ENCODE assay signal across 23 cellular contexts in the genomic region with DNA sequence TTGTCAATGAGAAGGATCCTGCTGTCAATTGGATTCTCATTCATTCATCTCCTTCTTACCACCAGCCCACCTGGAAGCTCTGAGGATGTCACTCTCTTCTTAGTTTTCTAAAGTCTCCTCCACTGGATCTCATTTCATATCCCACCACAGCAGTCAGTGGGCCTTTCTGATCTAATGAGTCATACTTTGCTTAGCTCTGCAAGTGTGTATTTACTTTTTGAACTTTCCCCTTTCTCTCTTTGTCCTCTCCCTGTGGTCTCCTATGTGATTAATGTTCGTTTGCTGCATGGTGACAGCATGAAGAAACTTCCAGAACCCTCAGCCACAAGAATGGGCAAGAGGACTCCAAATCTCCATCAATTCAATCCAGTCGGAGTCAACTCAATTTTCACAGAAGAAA.
DNase-seq lines count a peak whose midpoint lies in the region; ATAC-seq, FAIRE-seq and TF ChIP-seq lines count a peak whose summit lies in the region.
"Had no signal": no experiment of that assay in that cellular context is flagged by ENCODE, and none has a peak within 500 bp of the region (broad histone marks: within the 10 kb centered on the region; RNA-seq: fewer than 3 reads in every experiment).

No MANE protein-coding gene starts in this region.

- no peak overlapping the region for H2AFZ ChIP-seq in KMS-11 (ENCODE audit: low read depth)
- H2AFZ ChIP-seq in astrocyte (ENCODE audit: low read depth, low read length), result no peak overlapping the region

- DNase-seq in activated T-cell treated with anti-CD3 and anti-CD28 coated beads, Interleukin-2, amount 50 U/mL, for 24 hours, result no peak
- DNase-seq in activated T-cell treated with anti-CD3 and anti-CD28 coated beads, Interleukin-2, amount 50 U/mL, for 1 hour, result no peak
- DNase-seq in astrocyte (ENCODE audit: low read depth) (peak; percentile 27), head of caudate nucleus (no peak), AML-193 (lab: John Stamatoyannopoulos, UW) (no peak)
- no peak for DNase-seq in stimulated activated naive CD8-positive, alpha-beta T cell treated with anti-CD3 and anti-CD28 coated beads, Interleukin-15, Interleukin-2, amounts not matched to agents 100 U/mL and 50 U/mL, for 24 hours
- DNase-seq: activated CD8-positive, alpha-beta memory T cell treated with anti-CD3 and anti-CD28 coated beads, Interleukin-2, amount 50 U/mL, for 48 hours; BE2C; Caco-2; DMS79 treated with DMSO at 0.1 percent for 48 hours; NCI-H187; NCI-H526 treated with DMSO at 0.1 percent for 48 hours; T-helper 17 cell; upper lobe of left lung had no signal

- no peak overlapping the region for H3K27ac ChIP-seq in KMS-11
- H3K27ac ChIP-seq in astrocyte (ENCODE audit: low read depth, low read length), result no peak overlapping the region
- H3K27ac ChIP-seq: SJSA1, upper lobe of left lung had no signal

- H3K9ac ChIP-seq in KMS-11 (no peak overlapping the region), astrocyte (ENCODE audit: low read length) (no peak overlapping the region)

- no peaks in the 10 kb centered on the region for H3K36me3 Mint-ChIP-seq in activated T-cell treated with anti-CD3 and anti-CD28 coated beads, Interleukin-2, amount 50 U/mL, for 24 hours (ENCODE audit: low read depth)
- no peaks in the 10 kb centered on the region for H3K36me3 Mint-ChIP-seq in astrocyte (ENCODE audit: low read depth, unreplicated experiment)

- no peak for TF ChIP-seq CTCF in KMS-11 (conservative IDR thresholded peaks at IDR 0.05; ENCODE audit: low read depth, low read length)
- TF ChIP-seq CTCF in astrocyte (IDR thresholded peaks at IDR 0.05; ENCODE audit: insufficient read depth, low read depth, low read length), result no peak

- H3K4me1 Mint-ChIP-seq in activated T-cell treated with anti-CD3 and anti-CD28 coated beads, Interleukin-2, amount 50 U/mL, for 24 hours (ENCODE audit: low read depth), result peaks cover 19% of the 10 kb centered on the region
- H3K4me1 Mint-ChIP-seq in astrocyte (ENCODE audit: low read depth, unreplicated experiment), result peaks cover 7% of the 10 kb centered on the region
- H3K4me1 Mint-ChIP-seq: central memory CD8-positive, alpha-beta T cell; T-helper 17 cell had no signal

- no peak overlapping the region for H3K4me3 ChIP-seq in KMS-11 (IDR thresholded peaks at IDR 0.05; ENCODE audit: insufficient read depth, low read depth, low read length)
- H3K4me3 ChIP-seq in astrocyte (ENCODE audit: insufficient read depth, low read depth, low read length), result no peak overlapping the region
- H3K4me3 ChIP-seq: GM12878, SJSA1, upper lobe of left lung had no signal

- H3K9me3 ChIP-seq in astrocyte (ENCODE audit: insufficient read depth, low read depth, low read length), result no peaks in the 10 kb centered on the region
- H3K9me3 ChIP-seq: BE2C, Caco-2, SJSA1, upper lobe of left lung had no signal

- H3K4me2 ChIP-seq in KMS-11, result 0 out of 2 replicates have a peak overlapping the region, but pooled peaks have one; percentile 31
- H3K4me2 ChIP-seq in astrocyte (ENCODE audit: low read length), result no peak overlapping the region

- H3K36me3 ChIP-seq in KMS-11 (ENCODE audit: insufficient read depth) (no peaks in the 10 kb centered on the region), astrocyte (ENCODE audit: insufficient read depth, low read length) (no peaks in the 10 kb centered on the region)
- H3K36me3 ChIP-seq: BE2C, SJSA1, upper lobe of left lung had no signal

- H3K27me3 Mint-ChIP-seq in activated T-cell treated with anti-CD3 and anti-CD28 coated beads, Interleukin-2, amount 50 U/mL, for 24 hours, result no peaks in the 10 kb centered on the region
- H3K27me3 Mint-ChIP-seq in astrocyte (ENCODE audit: low read depth, unreplicated experiment), result peaks cover 10% of the 10 kb centered on the region

- intact Hi-C loops in head of caudate nucleus (cut with DNase I), result no loop called here

- H3K4me1 ChIP-seq in KMS-11 (ENCODE audit: low read depth, poor library complexity, severe bottlenecking) (peaks cover 46% of the 10 kb centered on the region), astrocyte (ENCODE audit: insufficient read depth, low read length) (peaks cover 3% of the 10 kb centered on the region)
- H3K4me1 ChIP-seq: BE2C, Caco-2, SJSA1 had no signal

- no peak overlapping the region for H3K4me3 Mint-ChIP-seq in activated T-cell treated with anti-CD3 and anti-CD28 coated beads, Interleukin-2, amount 50 U/mL, for 24 hours
- no peak overlapping the region for H3K4me3 Mint-ChIP-seq in astrocyte (ENCODE audit: unreplicated experiment)
- H3K4me3 Mint-ChIP-seq: central memory CD8-positive, alpha-beta T cell; T-helper 17 cell had no signal

- H3K27me3 ChIP-seq in KMS-11 (ENCODE audit: insufficient read depth, low read depth), result no peaks in the 10 kb centered on the region
- H3K27me3 ChIP-seq in astrocyte (ENCODE audit: insufficient read depth, low read length), result peaks cover 2% of the 10 kb centered on the region
- H3K27me3 ChIP-seq: BE2C, SJSA1, upper lobe of left lung had no signal

- no peak for FAIRE-seq in astrocyte (lab: Jason Lieb, UNC)
- FAIRE-seq: endothelial cell of umbilical vein, GM12878, H1, RCC 7860 had no signal

- no peaks in the 10 kb centered on the region for H3K9me3 Mint-ChIP-seq in activated T-cell treated with anti-CD3 and anti-CD28 coated beads, Interleukin-2, amount 50 U/mL, for 24 hours
- H3K9me3 Mint-ChIP-seq in astrocyte (ENCODE audit: unreplicated experiment), result peaks cover 3% of the 10 kb centered on the region
- H3K9me3 Mint-ChIP-seq: central memory CD8-positive, alpha-beta T cell had no signal

- H3K27ac Mint-ChIP-seq in activated T-cell treated with anti-CD3 and anti-CD28 coated beads, Interleukin-2, amount 50 U/mL, for 24 hours, result peak overlapping the region; percentile 86
- H3K27ac Mint-ChIP-seq in astrocyte (ENCODE audit: unreplicated experiment), result no peak overlapping the region
- H3K27ac Mint-ChIP-seq: progenitor cell of endocrine pancreas, T-helper 17 cell had no signal

- H3K79me2 ChIP-seq in KMS-11 (ENCODE audit: insufficient read depth, low read depth) (no peaks in the 10 kb centered on the region), astrocyte (ENCODE audit: insufficient read depth, low read length) (no peaks in the 10 kb centered on the region)

- H4K20me1 ChIP-seq in KMS-11 (ENCODE audit: insufficient read depth) (no peaks in the 10 kb centered on the region), astrocyte (ENCODE audit: insufficient read depth, low read length) (no peaks in the 10 kb centered on the region)

- peak; percentile 46 for ATAC-seq in stimulated activated naive CD8-positive, alpha-beta T cell treated with anti-CD3 and anti-CD28 coated beads, Interleukin-15, Interleukin-2, amounts not matched to agents 100 U/mL and 50 U/mL, for 24 hours
- no peak for ATAC-seq in HG03159 (IDR thresholded peaks at IDR 0.05; ENCODE audit: unreplicated experiment)
- ATAC-seq: GM12878, T-helper 17 cell had no signal
